Comparison of ENCODE assay signal across 15 cellular contexts in the genomic region with DNA sequence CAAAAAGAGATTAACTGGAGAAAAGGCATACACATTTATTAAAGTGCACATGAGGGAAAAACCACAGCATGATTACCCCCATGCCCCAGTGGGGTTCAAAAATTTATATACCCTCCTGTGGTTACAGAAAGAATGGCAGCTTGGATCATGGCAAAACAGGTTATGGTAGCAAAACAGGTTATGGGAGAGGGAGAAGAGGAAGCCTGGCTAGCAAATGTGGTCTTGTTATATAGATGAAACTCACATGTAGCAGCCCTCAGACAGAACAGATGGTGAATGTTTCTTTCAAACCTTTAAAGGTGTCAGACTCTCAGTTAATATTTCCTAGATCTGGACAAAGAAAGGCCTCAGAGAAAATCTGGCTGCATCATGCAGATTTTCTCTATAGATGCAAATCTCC.
A peak's percentile ranks its signal among the peaks of the same experiment; 100 is the strongest.
DNase-seq lines count a peak whose midpoint lies in the region; ATAC-seq and TF ChIP-seq lines count a peak whose summit lies in the region.
"Had no signal": no experiment of that assay in that cellular context is flagged by ENCODE, and none has a peak within 500 bp of the region (broad histone marks: within the 10 kb centered on the region; RNA-seq: fewer than 3 reads in every experiment).

No MANE protein-coding gene starts in this region.

- H4K20me1 ChIP-seq in neural progenitor cell (ENCODE audit: low read depth), result no peaks in the 10 kb centered on the region

- TF ChIP-seq POLR2A in Peyer's patch (IDR thresholded peaks at IDR 0.05), result no peak

- H3K4me2 ChIP-seq in neural progenitor cell, result peak overlapping the region; percentile 24
- H3K4me2 ChIP-seq: SK-N-SH had no signal

- TF ChIP-seq CTCF in neural progenitor cell (IDR thresholded peaks at IDR 0.05) (peak; percentile 7), Peyer's patch (IDR thresholded peaks at IDR 0.05) (no peak)

- H3K27ac ChIP-seq in neural progenitor cell (peak overlapping the region; percentile 93), Peyer's patch (no peak overlapping the region)
- H3K27ac ChIP-seq: colonic mucosa, lower lobe of right lung had no signal

- H3K4me3 ChIP-seq in neural progenitor cell (no peak overlapping the region), Peyer's patch (no peak overlapping the region)
- H3K4me3 ChIP-seq: colonic mucosa, lower lobe of right lung had no signal

- H3K4me3 Mint-ChIP-seq in neural progenitor cell, result no peak overlapping the region
- H3K4me3 Mint-ChIP-seq: activated B cell treated with CpG ODN at 0.5 μM for 24 hours; CD4-positive, alpha-beta T cell; neural crest cell had no signal

- peaks cover 26% of the 10 kb centered on the region for H3F3A ChIP-seq in neural progenitor cell (ENCODE audit: low read depth)

- no peaks in the 10 kb centered on the region for H3K36me3 ChIP-seq in neural progenitor cell
- H3K36me3 ChIP-seq in Peyer's patch, result no peaks in the 10 kb centered on the region
- H3K36me3 ChIP-seq: colonic mucosa, lower lobe of right lung had no signal

- no peak overlapping the region for H2AFZ ChIP-seq in neural progenitor cell (replicated peaks)

- H3K27ac Mint-ChIP-seq in neural progenitor cell, result no peak overlapping the region
- H3K27ac Mint-ChIP-seq: activated B cell treated with CpG ODN at 0.5 μM for 24 hours; CD4-positive, alpha-beta T cell had no signal

- H3K36me3 Mint-ChIP-seq in neural progenitor cell, result peaks cover 6% of the 10 kb centered on the region

- H3K4me1 Mint-ChIP-seq in neural progenitor cell, result peaks cover 14% of the 10 kb centered on the region
- H3K4me1 Mint-ChIP-seq: activated B cell treated with CpG ODN at 0.5 μM for 24 hours, neural crest cell had no signal

- DNase-seq in LHCN-M2 (ENCODE audit: low read depth) (peak; percentile 1), neural progenitor cell (ENCODE audit: low spot score) (no peak), Peyer's patch (no peak)
- DNase-seq in activated CD4-positive, alpha-beta T cell treated with anti-CD3 and anti-CD28 coated beads, Interleukin-2, amount 50 U/mL, for 4 hours, result no peak
- DNase-seq in activated CD4-positive, alpha-beta T cell treated with anti-CD3 and anti-CD28 coated beads for 4 hours, result no peak
- DNase-seq: activated B cell treated with CpG ODN at 0.5 μM for 24 hours; activated T-cell treated with anti-CD3 and anti-CD28 coated beads for 4 hours; CD4-positive, alpha-beta T cell; colonic mucosa; lower lobe of right lung; SK-N-SH; small intestine had no signal

- no peaks in the 10 kb centered on the region for H3K27me3 ChIP-seq in neural progenitor cell
- H3K27me3 ChIP-seq in Peyer's patch, result no peaks in the 10 kb centered on the region
- H3K27me3 ChIP-seq: colonic mucosa had no signal

- ATAC-seq in GM19043 (IDR thresholded peaks at IDR 0.05; ENCODE audit: low read depth, unreplicated experiment) (peak; percentile 90), GM21825 (IDR thresholded peaks at IDR 0.05; ENCODE audit: unreplicated experiment) (peak; percentile 59)
- ATAC-seq: lower lobe of right lung had no signal

- H3K9me3 Mint-ChIP-seq in neural progenitor cell, result peaks cover 13% of the 10 kb centered on the region
- H3K9me3 Mint-ChIP-seq: CD4-positive, alpha-beta T cell had no signal

- H3K4me1 ChIP-seq in neural progenitor cell (peaks cover 27% of the 10 kb centered on the region), Peyer's patch (no peaks in the 10 kb centered on the region)
- H3K4me1 ChIP-seq: colonic mucosa, lower lobe of right lung had no signal

- H3K9ac ChIP-seq in neural progenitor cell, result no peak overlapping the region
- H3K9ac ChIP-seq: SK-N-SH had no signal

- no peaks in the 10 kb centered on the region for H3K79me2 ChIP-seq in neural progenitor cell (ENCODE audit: low read depth)

- peaks cover 3% of the 10 kb centered on the region for H3K27me3 Mint-ChIP-seq in neural progenitor cell (ENCODE audit: insufficient read depth, low read depth)
- H3K27me3 Mint-ChIP-seq: activated B cell treated with CpG ODN at 0.5 μM for 24 hours; CD4-positive, alpha-beta T cell had no signal

- no peaks in the 10 kb centered on the region for H3K9me3 ChIP-seq in neural progenitor cell (ENCODE audit: low read depth)
- H3K9me3 ChIP-seq in Peyer's patch, result peaks cover 0 to 3% (median 0%) of the 10 kb centered on the region in 4 donors
- H3K9me3 ChIP-seq: colonic mucosa, SK-N-SH had no signal
